ENCODE assay signal across 11 cellular contexts in the genomic region with DNA sequence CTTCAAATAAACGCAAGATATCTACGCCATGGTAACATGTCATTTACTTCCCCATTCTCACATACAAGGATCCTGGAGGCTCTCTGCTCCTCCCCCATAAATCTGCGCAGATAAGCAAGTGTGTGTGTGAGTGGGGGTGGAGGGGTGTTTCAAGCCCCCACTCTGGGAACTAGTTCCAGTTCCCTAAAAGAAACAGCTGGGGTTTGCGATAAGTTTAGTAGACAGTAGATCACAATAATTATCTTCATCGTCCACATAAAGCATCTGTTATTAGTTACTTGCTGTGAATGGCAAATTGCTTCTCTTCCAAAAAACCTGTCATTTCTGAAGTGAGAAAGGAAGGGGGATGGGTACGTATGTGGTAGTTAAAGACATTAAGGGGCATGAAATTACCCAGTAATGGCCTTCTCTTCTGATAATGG.
A peak's percentile ranks its signal among the peaks of the same experiment; 100 is the strongest.
DNase-seq lines count a peak whose midpoint lies in the region; ATAC-seq and TF ChIP-seq lines count a peak whose summit lies in the region.
"Had no signal": no experiment of that assay in that cellular context is flagged by ENCODE, and none has a peak within 500 bp of the region (broad histone marks: within the 10 kb centered on the region; RNA-seq: fewer than 3 reads in every experiment).

No MANE protein-coding gene starts in this region.

- DNase-seq in Right ventricle myocardium superior (no peak), cardiac septum (ENCODE audit: low spot score) (no peak), T-cell (peak in 3 of 34 experiments; percentile 10 to 43 (median 12)), medulla oblongata (ENCODE audit: extremely low spot score) (peak; percentile 85), type B pancreatic cell (ENCODE audit: extremely low spot score, unreplicated experiment) (no peak), NCI-H146 treated with DMSO at 0.1 percent for 48 hours (lab: John Stamatoyannopoulos, UW; ENCODE audit: unreplicated experiment) (no peak), GM03348 (ENCODE audit: low spot score) (no peak)
- DNase-seq: GOT3; stimulated activated naive CD8-positive, alpha-beta T cell treated with anti-CD3 and anti-CD28 coated beads, Interleukin-15, Interleukin-2, amounts not matched to agents 100 U/mL and 50 U/mL, for 24 hours had no signal

- intact Hi-C loops in Right ventricle myocardium superior (cut with DNase I): no loop called here
- intact Hi-C loops in cardiac septum (cut with DNase I): no loop called here

- H3K27ac Mint-ChIP-seq in T-cell: peak overlapping the region; percentile 13 to 25
- H3K27ac Mint-ChIP-seq in type B pancreatic cell: peak overlapping the region; percentile 10

- TF ChIP-seq CTCF in type B pancreatic cell (conservative IDR thresholded peaks at IDR 0.05): no peak

- H3K36me3 Mint-ChIP-seq in T-cell (peaks cover 17% of the 10 kb centered on the region), type B pancreatic cell (peaks cover 28% of the 10 kb centered on the region)

- peak; percentile 9 for ATAC-seq in Right ventricle myocardium superior (ENCODE audit: poor library complexity)
- no peak for ATAC-seq in T-cell (replicated peaks in 1 of 4)
- ATAC-seq in GM18505 (IDR thresholded peaks at IDR 0.05; ENCODE audit: unreplicated experiment): no peak
- ATAC-seq: stimulated activated naive CD8-positive, alpha-beta T cell treated with anti-CD3 and anti-CD28 coated beads, Interleukin-15, Interleukin-2, amounts not matched to agents 100 U/mL and 50 U/mL, for 24 hours had no signal

- H3K4me1 Mint-ChIP-seq in T-cell: peaks cover 54 to 60% (median 57%) of the 10 kb centered on the region in 3 donors
- peaks cover 62% of the 10 kb centered on the region for H3K4me1 Mint-ChIP-seq in type B pancreatic cell (ENCODE audit: unreplicated experiment)

- POLR2A ChIA-PET in T-cell (lab: Charles Lee): interaction anchor here in 1 of 2 donors (0.8 to 1.0 kb wide), 2 partner anchors 9 to 189 kb away, joined by 3 read pairs; no protein-coding TSS in a partner anchor

- H3K4me3 Mint-ChIP-seq in T-cell (no peak overlapping the region), type B pancreatic cell (no peak overlapping the region)
- H3K4me3 Mint-ChIP-seq: central memory CD8-positive, alpha-beta T cell had no signal

- CTCF ChIA-PET in T-cell (lab: Charles Lee): interaction anchor here (0.6 to 0.7 kb wide), 2 partner anchors 32 to 1727 kb away, joined by 3 read pairs; no protein-coding TSS in a partner anchor

- H3K9me3 Mint-ChIP-seq in T-cell: no peaks in the 10 kb centered on the region
- H3K9me3 Mint-ChIP-seq in type B pancreatic cell: no peaks in the 10 kb centered on the region
- H3K9me3 Mint-ChIP-seq: central memory CD8-positive, alpha-beta T cell had no signal

- TF ChIP-seq POLR2A in GM18505 (IDR thresholded peaks at IDR 0.05; ENCODE audit: borderline replicate concordance, extremely low read depth, insufficient read depth, insufficient read length): no peak

- H3K27me3 Mint-ChIP-seq in T-cell (no peaks in the 10 kb centered on the region), type B pancreatic cell (no peaks in the 10 kb centered on the region)
- H3K27me3 Mint-ChIP-seq: central memory CD8-positive, alpha-beta T cell had no signal
